Comparison of ENCODE assay signal across 1 cellular context in the genomic region with DNA sequence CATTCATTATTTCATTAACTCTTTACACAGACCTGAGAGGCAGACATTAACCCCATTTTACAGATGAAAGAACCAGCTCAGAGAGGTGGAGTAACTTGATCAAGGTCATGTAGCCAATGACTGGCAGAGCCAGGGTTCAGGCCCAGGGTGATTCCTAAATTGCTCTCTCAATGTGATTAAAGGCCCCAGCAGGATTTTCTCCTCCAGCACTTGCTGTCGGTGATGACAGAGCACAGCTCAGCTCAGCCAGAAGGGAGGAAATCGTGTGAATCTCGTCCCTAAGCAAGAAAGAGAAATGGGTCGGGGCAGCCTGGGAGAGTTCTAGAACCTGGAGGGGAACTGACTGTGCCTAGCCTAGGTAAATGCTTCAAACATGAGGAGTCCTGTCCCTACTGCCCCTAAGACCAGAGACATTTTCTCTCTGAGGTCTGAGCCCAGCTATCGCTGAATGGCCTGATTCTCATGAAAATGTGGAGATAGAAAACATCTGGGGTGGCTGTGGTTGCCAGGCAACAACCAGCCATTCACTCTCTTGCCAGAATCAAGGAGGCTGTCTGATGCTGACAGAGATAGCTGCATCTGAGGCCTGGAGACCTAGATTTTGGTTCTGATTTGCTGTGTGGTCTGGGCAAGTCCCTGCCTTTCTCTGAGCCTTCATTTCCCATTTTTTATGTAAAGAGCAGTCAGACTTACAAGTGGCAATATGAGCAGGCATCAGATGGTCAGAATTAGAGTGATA.
TF ChIP-seq lines count a peak whose summit lies in the region.

No MANE protein-coding gene starts in this region.

TF ChIP-seq in SK-N-SH, 30 proteins besides CTCF, POLR2A, EP300 and RAD21 (continued from another document):
- TF ChIP-seq, protein P1, sequence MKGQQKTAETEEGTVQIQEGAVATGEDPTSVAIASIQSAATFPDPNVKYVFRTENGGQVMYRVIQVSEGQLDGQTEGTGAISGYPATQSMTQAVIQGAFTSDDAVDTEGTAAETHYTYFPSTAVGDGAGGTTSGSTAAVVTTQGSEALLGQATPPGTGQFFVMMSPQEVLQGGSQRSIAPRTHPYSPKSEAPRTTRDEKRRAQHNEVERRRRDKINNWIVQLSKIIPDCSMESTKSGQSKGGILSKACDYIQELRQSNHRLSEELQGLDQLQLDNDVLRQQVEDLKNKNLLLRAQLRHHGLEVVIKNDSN (IDR thresholded peaks at IDR 0.05; ENCODE audit: borderline replicate concordance, low read depth): no peak
- TF ChIP-seq PBX3 (IDR thresholded peaks at IDR 0.05) (peak; percentile 30; the same call in 1 of the 2 replicates), ZBTB33 (IDR thresholded peaks at IDR 0.05; ENCODE audit: borderline replicate concordance, low read depth) (no peak), TAF1 (IDR thresholded peaks at IDR 0.05; ENCODE audit: borderline replicate concordance, low read depth, low read length) (no peak), RXRA (IDR thresholded peaks at IDR 0.05; ENCODE audit: borderline replicate concordance, low read depth) (no peak), FOXJ3 (CRISPR knock-in tag; IDR thresholded peaks at IDR 0.05) (0 out of 2 replicates have a peak, but pooled peaks have one; percentile 9), EZH2phosphoT487 (IDR thresholded peaks at IDR 0.05; ENCODE audit: borderline replicate concordance, low read depth) (no peak), ELF1 (IDR thresholded peaks at IDR 0.05) (no peak), CHD2 (IDR thresholded peaks at IDR 0.05; ENCODE audit: low read length, partially characterized antibody) (peak; percentile 79), MEF2A (IDR thresholded peaks at IDR 0.05; ENCODE audit: borderline replicate concordance, low read depth) (no peak), FOSL2 (IDR thresholded peaks at IDR 0.05; ENCODE audit: borderline replicate concordance, low read depth) (no peak), NRF1 (IDR thresholded peaks at IDR 0.05; ENCODE audit: low read depth, low read length) (no peak), SIN3A (IDR thresholded peaks at IDR 0.05; ENCODE audit: borderline replicate concordance, low read depth, low read length) (no peak), MXI1 (IDR thresholded peaks at IDR 0.05; ENCODE audit: low read depth, low read length) (peak; percentile 67; the same call in 1 of the 2 replicates)
- TF ChIP-seq, protein P2, sequence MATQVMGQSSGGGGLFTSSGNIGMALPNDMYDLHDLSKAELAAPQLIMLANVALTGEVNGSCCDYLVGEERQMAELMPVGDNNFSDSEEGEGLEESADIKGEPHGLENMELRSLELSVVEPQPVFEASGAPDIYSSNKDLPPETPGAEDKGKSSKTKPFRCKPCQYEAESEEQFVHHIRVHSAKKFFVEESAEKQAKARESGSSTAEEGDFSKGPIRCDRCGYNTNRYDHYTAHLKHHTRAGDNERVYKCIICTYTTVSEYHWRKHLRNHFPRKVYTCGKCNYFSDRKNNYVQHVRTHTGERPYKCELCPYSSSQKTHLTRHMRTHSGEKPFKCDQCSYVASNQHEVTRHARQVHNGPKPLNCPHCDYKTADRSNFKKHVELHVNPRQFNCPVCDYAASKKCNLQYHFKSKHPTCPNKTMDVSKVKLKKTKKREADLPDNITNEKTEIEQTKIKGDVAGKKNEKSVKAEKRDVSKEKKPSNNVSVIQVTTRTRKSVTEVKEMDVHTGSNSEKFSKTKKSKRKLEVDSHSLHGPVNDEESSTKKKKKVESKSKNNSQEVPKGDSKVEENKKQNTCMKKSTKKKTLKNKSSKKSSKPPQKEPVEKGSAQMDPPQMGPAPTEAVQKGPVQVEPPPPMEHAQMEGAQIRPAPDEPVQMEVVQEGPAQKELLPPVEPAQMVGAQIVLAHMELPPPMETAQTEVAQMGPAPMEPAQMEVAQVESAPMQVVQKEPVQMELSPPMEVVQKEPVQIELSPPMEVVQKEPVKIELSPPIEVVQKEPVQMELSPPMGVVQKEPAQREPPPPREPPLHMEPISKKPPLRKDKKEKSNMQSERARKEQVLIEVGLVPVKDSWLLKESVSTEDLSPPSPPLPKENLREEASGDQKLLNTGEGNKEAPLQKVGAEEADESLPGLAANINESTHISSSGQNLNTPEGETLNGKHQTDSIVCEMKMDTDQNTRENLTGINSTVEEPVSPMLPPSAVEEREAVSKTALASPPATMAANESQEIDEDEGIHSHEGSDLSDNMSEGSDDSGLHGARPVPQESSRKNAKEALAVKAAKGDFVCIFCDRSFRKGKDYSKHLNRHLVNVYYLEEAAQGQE (IDR thresholded peaks at IDR 0.05; ENCODE audit: low read depth, low read length): no peak
- TF ChIP-seq, protein P3, sequence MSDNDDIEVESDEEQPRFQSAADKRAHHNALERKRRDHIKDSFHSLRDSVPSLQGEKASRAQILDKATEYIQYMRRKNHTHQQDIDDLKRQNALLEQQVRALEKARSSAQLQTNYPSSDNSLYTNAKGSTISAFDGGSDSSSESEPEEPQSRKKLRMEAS (IDR thresholded peaks at IDR 0.05; ENCODE audit: low read depth): no peak
- TF ChIP-seq, protein P4, sequence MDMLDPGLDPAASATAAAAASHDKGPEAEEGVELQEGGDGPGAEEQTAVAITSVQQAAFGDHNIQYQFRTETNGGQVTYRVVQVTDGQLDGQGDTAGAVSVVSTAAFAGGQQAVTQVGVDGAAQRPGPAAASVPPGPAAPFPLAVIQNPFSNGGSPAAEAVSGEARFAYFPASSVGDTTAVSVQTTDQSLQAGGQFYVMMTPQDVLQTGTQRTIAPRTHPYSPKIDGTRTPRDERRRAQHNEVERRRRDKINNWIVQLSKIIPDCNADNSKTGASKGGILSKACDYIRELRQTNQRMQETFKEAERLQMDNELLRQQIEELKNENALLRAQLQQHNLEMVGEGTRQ (IDR thresholded peaks at IDR 0.05; ENCODE audit: borderline replicate concordance, low read depth, low read length): no peak
- TF ChIP-seq, protein P5, sequence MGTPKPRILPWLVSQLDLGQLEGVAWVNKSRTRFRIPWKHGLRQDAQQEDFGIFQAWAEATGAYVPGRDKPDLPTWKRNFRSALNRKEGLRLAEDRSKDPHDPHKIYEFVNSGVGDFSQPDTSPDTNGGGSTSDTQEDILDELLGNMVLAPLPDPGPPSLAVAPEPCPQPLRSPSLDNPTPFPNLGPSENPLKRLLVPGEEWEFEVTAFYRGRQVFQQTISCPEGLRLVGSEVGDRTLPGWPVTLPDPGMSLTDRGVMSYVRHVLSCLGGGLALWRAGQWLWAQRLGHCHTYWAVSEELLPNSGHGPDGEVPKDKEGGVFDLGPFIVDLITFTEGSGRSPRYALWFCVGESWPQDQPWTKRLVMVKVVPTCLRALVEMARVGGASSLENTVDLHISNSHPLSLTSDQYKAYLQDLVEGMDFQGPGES (IDR thresholded peaks at IDR 0.05; ENCODE audit: low read depth, low read length): no peak
